1 cellular context compared by ENCODE assay signal in the genomic region with DNA sequence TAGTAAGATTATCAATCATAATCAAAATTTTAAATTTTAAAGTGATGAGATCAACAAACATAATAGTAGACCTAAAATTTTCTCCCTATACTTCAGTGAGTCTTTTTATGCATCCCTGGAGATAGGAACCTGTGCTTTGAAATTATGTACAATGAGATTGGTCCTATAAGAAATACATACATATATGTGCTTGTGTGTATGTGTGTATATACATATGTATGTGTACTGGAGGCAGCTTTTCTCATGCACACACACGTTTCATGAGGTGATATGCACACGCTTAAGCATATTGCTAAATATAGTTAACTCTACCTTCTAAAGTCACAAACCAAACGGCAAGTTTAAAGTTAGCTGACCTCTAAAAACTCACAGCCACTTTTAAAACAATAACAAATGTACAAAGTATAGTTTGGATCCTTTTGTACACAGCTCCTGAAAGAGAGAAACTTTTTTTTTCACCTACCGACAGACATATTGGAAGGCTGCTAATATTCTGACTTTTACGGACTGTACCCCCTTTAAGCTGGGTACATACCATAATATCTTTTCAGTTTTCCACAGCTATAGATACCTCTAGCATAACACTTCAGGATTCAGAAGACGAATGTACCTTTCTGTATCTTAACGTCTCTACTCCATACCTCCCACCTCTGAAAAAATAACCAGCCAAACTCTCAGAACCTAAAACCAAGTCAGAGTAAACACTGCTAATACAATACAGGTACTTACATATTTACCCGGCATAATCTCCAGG.
A peak's percentile ranks its signal among the peaks of the same experiment; 100 is the strongest.
TF ChIP-seq lines count a peak whose summit lies in the region.

No MANE protein-coding gene starts in this region.

TF ChIP-seq in GM12878, 131 proteins besides CTCF, POLR2A, EP300 and RAD21:
- TF ChIP-seq SUZ12 (IDR thresholded peaks at IDR 0.05; ENCODE audit: unreplicated experiment) (no peak), MTA2 (IDR thresholded peaks at IDR 0.05; ENCODE audit: low read depth) (no peak), MEF2A (IDR thresholded peaks at IDR 0.05; ENCODE audit: insufficient read depth, low read depth, low read length) (peak; percentile 65), IKZF2 (IDR thresholded peaks at IDR 0.05) (no peak), NR2F1 (conservative IDR thresholded peaks at IDR 0.05) (no peak), RFX5 (IDR thresholded peaks at IDR 0.05; ENCODE audit: low read depth, low read length) (no peak), RUNX3 (IDR thresholded peaks at IDR 0.05; ENCODE audit: low read length) (peak; percentile 84), RB1 (IDR thresholded peaks at IDR 0.05; ENCODE audit: borderline replicate concordance) (no peak), CBFB (IDR thresholded peaks at IDR 0.05; ENCODE audit: low read depth) (no peak), SUPT20H (IDR thresholded peaks at IDR 0.05; ENCODE audit: borderline replicate concordance, control insufficient read depth, low read depth, low read length) (no peak), NRF1 (conservative IDR thresholded peaks at IDR 0.05; ENCODE audit: low read depth, low read length) (no peak), SMARCA5 (IDR thresholded peaks at IDR 0.05) (no peak), MYC (IDR thresholded peaks at IDR 0.05; ENCODE audit: insufficient read depth, insufficient read length, insufficient replicate concordance, low read length, severe bottlenecking) (no peak)
- TF ChIP-seq, protein P1, sequence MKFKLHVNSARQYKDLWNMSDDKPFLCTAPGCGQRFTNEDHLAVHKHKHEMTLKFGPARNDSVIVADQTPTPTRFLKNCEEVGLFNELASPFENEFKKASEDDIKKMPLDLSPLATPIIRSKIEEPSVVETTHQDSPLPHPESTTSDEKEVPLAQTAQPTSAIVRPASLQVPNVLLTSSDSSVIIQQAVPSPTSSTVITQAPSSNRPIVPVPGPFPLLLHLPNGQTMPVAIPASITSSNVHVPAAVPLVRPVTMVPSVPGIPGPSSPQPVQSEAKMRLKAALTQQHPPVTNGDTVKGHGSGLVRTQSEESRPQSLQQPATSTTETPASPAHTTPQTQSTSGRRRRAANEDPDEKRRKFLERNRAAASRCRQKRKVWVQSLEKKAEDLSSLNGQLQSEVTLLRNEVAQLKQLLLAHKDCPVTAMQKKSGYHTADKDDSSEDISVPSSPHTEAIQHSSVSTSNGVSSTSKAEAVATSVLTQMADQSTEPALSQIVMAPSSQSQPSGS (IDR thresholded peaks at IDR 0.05; ENCODE audit: low read length) = no peak
- TF ChIP-seq, protein P2, sequence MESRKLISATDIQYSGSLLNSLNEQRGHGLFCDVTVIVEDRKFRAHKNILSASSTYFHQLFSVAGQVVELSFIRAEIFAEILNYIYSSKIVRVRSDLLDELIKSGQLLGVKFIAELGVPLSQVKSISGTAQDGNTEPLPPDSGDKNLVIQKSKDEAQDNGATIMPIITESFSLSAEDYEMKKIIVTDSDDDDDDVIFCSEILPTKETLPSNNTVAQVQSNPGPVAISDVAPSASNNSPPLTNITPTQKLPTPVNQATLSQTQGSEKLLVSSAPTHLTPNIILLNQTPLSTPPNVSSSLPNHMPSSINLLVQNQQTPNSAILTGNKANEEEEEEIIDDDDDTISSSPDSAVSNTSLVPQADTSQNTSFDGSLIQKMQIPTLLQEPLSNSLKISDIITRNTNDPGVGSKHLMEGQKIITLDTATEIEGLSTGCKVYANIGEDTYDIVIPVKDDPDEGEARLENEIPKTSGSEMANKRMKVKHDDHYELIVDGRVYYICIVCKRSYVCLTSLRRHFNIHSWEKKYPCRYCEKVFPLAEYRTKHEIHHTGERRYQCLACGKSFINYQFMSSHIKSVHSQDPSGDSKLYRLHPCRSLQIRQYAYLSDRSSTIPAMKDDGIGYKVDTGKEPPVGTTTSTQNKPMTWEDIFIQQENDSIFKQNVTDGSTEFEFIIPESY (IDR thresholded peaks at IDR 0.05) = no peak
- TF ChIP-seq, protein P3, sequence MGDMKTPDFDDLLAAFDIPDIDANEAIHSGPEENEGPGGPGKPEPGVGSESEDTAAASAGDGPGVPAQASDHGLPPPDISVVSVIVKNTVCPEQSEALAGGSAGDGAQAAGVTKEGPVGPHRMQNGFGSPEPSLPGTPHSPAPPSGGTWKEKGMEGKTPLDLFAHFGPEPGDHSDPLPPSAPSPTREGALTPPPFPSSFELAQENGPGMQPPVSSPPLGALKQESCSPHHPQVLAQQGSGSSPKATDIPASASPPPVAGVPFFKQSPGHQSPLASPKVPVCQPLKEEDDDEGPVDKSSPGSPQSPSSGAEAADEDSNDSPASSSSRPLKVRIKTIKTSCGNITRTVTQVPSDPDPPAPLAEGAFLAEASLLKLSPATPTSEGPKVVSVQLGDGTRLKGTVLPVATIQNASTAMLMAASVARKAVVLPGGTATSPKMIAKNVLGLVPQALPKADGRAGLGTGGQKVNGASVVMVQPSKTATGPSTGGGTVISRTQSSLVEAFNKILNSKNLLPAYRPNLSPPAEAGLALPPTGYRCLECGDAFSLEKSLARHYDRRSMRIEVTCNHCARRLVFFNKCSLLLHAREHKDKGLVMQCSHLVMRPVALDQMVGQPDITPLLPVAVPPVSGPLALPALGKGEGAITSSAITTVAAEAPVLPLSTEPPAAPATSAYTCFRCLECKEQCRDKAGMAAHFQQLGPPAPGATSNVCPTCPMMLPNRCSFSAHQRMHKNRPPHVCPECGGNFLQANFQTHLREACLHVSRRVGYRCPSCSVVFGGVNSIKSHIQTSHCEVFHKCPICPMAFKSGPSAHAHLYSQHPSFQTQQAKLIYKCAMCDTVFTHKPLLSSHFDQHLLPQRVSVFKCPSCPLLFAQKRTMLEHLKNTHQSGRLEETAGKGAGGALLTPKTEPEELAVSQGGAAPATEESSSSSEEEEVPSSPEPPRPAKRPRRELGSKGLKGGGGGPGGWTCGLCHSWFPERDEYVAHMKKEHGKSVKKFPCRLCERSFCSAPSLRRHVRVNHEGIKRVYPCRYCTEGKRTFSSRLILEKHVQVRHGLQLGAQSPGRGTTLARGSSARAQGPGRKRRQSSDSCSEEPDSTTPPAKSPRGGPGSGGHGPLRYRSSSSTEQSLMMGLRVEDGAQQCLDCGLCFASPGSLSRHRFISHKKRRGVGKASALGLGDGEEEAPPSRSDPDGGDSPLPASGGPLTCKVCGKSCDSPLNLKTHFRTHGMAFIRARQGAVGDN (IDR thresholded peaks at IDR 0.05) = no peak
- TF ChIP-seq, protein P4, sequence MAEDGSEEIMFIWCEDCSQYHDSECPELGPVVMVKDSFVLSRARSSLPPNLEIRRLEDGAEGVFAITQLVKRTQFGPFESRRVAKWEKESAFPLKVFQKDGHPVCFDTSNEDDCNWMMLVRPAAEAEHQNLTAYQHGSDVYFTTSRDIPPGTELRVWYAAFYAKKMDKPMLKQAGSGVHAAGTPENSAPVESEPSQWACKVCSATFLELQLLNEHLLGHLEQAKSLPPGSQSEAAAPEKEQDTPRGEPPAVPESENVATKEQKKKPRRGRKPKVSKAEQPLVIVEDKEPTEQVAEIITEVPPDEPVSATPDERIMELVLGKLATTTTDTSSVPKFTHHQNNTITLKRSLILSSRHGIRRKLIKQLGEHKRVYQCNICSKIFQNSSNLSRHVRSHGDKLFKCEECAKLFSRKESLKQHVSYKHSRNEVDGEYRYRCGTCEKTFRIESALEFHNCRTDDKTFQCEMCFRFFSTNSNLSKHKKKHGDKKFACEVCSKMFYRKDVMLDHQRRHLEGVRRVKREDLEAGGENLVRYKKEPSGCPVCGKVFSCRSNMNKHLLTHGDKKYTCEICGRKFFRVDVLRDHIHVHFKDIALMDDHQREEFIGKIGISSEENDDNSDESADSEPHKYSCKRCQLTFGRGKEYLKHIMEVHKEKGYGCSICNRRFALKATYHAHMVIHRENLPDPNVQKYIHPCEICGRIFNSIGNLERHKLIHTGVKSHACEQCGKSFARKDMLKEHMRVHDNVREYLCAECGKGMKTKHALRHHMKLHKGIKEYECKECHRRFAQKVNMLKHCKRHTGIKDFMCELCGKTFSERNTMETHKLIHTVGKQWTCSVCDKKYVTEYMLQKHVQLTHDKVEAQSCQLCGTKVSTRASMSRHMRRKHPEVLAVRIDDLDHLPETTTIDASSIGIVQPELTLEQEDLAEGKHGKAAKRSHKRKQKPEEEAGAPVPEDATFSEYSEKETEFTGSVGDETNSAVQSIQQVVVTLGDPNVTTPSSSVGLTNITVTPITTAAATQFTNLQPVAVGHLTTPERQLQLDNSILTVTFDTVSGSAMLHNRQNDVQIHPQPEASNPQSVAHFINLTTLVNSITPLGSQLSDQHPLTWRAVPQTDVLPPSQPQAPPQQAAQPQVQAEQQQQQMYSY (CRISPR knock-in tag; IDR thresholded peaks at IDR 0.05) = no peak
- TF ChIP-seq, protein P5, sequence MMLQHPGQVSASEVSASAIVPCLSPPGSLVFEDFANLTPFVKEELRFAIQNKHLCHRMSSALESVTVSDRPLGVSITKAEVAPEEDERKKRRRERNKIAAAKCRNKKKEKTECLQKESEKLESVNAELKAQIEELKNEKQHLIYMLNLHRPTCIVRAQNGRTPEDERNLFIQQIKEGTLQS (IDR thresholded peaks at IDR 0.05; ENCODE audit: borderline replicate concordance, extremely low read depth, low read depth, low read length) = no peak
TF ChIP-seq in GM12878: peak in this region for 2.
